Comparison of ENCODE assay signal across 13 cellular contexts in the genomic region with DNA sequence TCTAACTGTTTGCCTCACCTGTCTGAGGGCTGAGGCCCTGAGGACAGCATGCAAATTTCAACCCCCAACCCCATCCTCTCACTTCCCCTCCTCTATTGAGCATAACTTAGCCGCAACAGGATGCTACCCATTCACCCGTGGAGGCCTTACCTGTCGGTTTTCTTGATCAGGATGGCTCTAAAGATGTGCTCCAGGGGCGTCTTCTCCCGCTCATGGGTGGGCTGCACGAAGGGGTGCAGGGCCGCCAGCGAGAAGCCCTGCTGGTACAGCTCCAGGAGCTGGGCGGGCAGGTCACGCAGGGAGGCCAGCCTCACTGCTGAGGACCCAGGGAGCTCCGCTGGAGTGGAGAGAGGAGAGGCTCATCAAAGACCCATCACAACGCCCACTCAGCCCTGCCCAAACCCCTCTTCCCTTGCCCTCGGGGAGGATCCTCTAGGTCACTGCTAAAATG.
DNase-seq lines count a peak whose midpoint lies in the region; ATAC-seq, FAIRE-seq and TF ChIP-seq lines count a peak whose summit lies in the region.
"Had no signal": no experiment of that assay in that cellular context is flagged by ENCODE, and none has a peak within 500 bp of the region (broad histone marks: within the 10 kb centered on the region; RNA-seq: fewer than 3 reads in every experiment).

No MANE protein-coding gene starts in this region.

- H3K4ac ChIP-seq in H1 (replicated peaks; ENCODE audit: insufficient read length, low read depth, low read length), result no peak overlapping the region

- H3K4me1 Mint-ChIP-seq in activated CD4-positive, alpha-beta T cell treated with anti-CD3 and anti-CD28 coated beads for 36 hours, result peaks cover 18% of the 10 kb centered on the region
- peaks cover 29 to 31% of the 10 kb centered on the region in 2 donors for H3K4me1 Mint-ChIP-seq in natural killer cell

- no peak overlapping the region for H4K5ac ChIP-seq in H1 (ENCODE audit: insufficient read length, low read depth, low read length)

- no peak overlapping the region for H2BK5ac ChIP-seq in H1 (ENCODE audit: low read depth, low read length)

- peaks cover 39% of the 10 kb centered on the region for H3K36me3 Mint-ChIP-seq in activated CD4-positive, alpha-beta T cell treated with anti-CD3 and anti-CD28 coated beads for 36 hours (ENCODE audit: low read depth)
- peaks cover 16% of the 10 kb centered on the region for H3K36me3 Mint-ChIP-seq in natural killer cell

- H4K20me1 ChIP-seq in H1 (replicated peaks in 1 of 2; ENCODE audit: control insufficient read depth in 1 of 2, insufficient read depth in 2 of 2, low read length in 2 of 2), result no peaks in the 10 kb centered on the region

- H3K9me3 ChIP-seq in H1 (ENCODE audit: insufficient read depth in 2 of 2, low read depth in 1 of 2, low read length in 1 of 2), result no peaks in the 10 kb centered on the region

- no peak overlapping the region for H3K9ac ChIP-seq in H1 (replicated peaks in 1 of 4; ENCODE audit: extremely low read depth in 1 of 4, low read depth in 3 of 4, low read length in 3 of 4)

- no peak for TF ChIP-seq EP300 in H1 (IDR thresholded peaks at IDR 0.05; ENCODE audit: borderline replicate concordance in 1 of 2, low read depth in 2 of 2, low read length in 2 of 2)

- TF ChIP-seq RAD21 in H1 (IDR thresholded peaks at IDR 0.05 in 1 of 2, conservative IDR thresholded peaks at IDR 0.05 in 1 of 2; ENCODE audit: low read depth in 2 of 2, low read length in 2 of 2), result no peak

- no peak overlapping the region for H3K27ac Mint-ChIP-seq in activated CD4-positive, alpha-beta T cell treated with anti-CD3 and anti-CD28 coated beads for 36 hours
- H3K27ac Mint-ChIP-seq in natural killer cell, result no peak overlapping the region

- H3K79me2 ChIP-seq in H1 (ENCODE audit: control insufficient read depth in 1 of 2, insufficient read depth in 2 of 2, low read length in 2 of 2), result no peaks in the 10 kb centered on the region

- no peaks in the 10 kb centered on the region; a peak in 1 of 7 replicates for H3K4me1 ChIP-seq in H1 (replicated peaks in 1 of 4; ENCODE audit: control insufficient read depth in 3 of 4, insufficient read depth in 4 of 4, low read length in 3 of 4)

- H2AFZ ChIP-seq in H1 (ENCODE audit: low read length), result no peak overlapping the region

- H2BK12ac ChIP-seq in H1 (ENCODE audit: low read depth, low read length), result no peak overlapping the region

- WGBS in H1 (ENCODE audit: extremely low coverage in 1 of 2, insufficient coverage in 1 of 2, insufficient read length in 1 of 2, insufficient replicate concordance in 2 of 2, low coverage in 1 of 2, low lambda C conversion rate in 2 of 2, missing lambda C conversion rate in 1 of 2), 2 experiments, result 88% methylated on average over 13 of the region's 13 CpGs; no CpG with 5 or more reads in 1 of the 2 experiments

- no peak for FAIRE-seq in H1 (lab: Jason Lieb, UNC)

- peak overlapping the region; percentile 57; the same call in 1 of the 2 replicates for H4K8ac ChIP-seq in H1 (ENCODE audit: extremely low read depth, insufficient read depth, low read length)

- H3K18ac ChIP-seq in H1 (ENCODE audit: extremely low read depth, low read length), result no peak overlapping the region

- H3K23ac ChIP-seq in H1 (ENCODE audit: insufficient read length), result no peak overlapping the region

- no peak overlapping the region for H3K4me2 ChIP-seq in H1 (ENCODE audit: insufficient read depth in 1 of 2, low read depth in 2 of 2, low read length in 2 of 2)

- no peaks in the 10 kb centered on the region for H3K79me1 ChIP-seq in H1 (ENCODE audit: low read depth, low read length)

- no peak overlapping the region for H3K56ac ChIP-seq in H1 (replicated peaks; ENCODE audit: insufficient read length, low read depth, low read length)

- CTCF ChIA-PET in H1 (lab: Charles Lee; ENCODE audit: partially characterized antibody), result interaction anchor here (1.6 kb wide), 1 partner anchor 165 kb away, joined by 4 read pairs; no protein-coding TSS in a partner anchor
- CTCF ChIA-PET in activated CD4-positive, alpha-beta T cell treated with anti-CD3 and anti-CD28 coated beads for 36 hours (lab: Charles Lee), result no interaction called here

- no peaks in the 10 kb centered on the region for H3K27me3 Mint-ChIP-seq in activated CD4-positive, alpha-beta T cell treated with anti-CD3 and anti-CD28 coated beads for 36 hours
- H3K27me3 Mint-ChIP-seq in natural killer cell (ENCODE audit: low read depth in 2 of 2), result no peaks in the 10 kb centered on the region

- H3K23me2 ChIP-seq in H1 (ENCODE audit: low read depth, low read length), result no peaks in the 10 kb centered on the region

- TF ChIP-seq CTCF in H1 (IDR thresholded peaks at IDR 0.05; ENCODE audit: control extremely low read depth in 1 of 3, insufficient read depth in 1 of 3, low read depth in 1 of 3, low read length in 3 of 3), result no peak
- TF ChIP-seq CTCF in natural killer cell (IDR thresholded peaks at IDR 0.05), result no peak

- H3K36me3 ChIP-seq in H1 (ENCODE audit: control insufficient read depth in 2 of 4, insufficient read depth in 4 of 4, low read length in 3 of 4), result no peaks in the 10 kb centered on the region

- no peak overlapping the region for H2BK20ac ChIP-seq in H1 (ENCODE audit: low read length)

- no peak for DNase-seq in H1 (ENCODE audit: low read depth in 1 of 2, low spot score in 2 of 2)
- DNase-seq in iPS-NIHi11 (ENCODE audit: low spot score), result no peak
- DNase-seq in activated T-cell treated with anti-CD3 and anti-CD28 coated beads for 4 hours, result no peak
- DNase-seq in activated CD4-positive, alpha-beta T cell treated with anti-CD3 and anti-CD28 coated beads for 36 hours, result no peak
- DNase-seq in natural killer cell, result no peak
- DNase-seq: caudate nucleus, DMS 273 treated with DMSO at 0.1 percent for 48 hours, glutamatergic neuron, NCI-H2107, SW 1271 had no signal

- intact Hi-C loops in activated CD4-positive, alpha-beta T cell treated with anti-CD3 and anti-CD28 coated beads for 36 hours (cut with DNase I, micrococcal nuclease), result no loop called here
- intact Hi-C loops in natural killer cell (cut with micrococcal nuclease), result no loop called here

- no peaks in the 10 kb centered on the region for H3K27me3 ChIP-seq in H1 (replicated peaks in 1 of 4; ENCODE audit: control insufficient read depth in 3 of 4, extremely low read depth in 1 of 4, insufficient read depth in 3 of 4, low read length in 3 of 4)

- no peak overlapping the region for H2BK15ac ChIP-seq in H1 (ENCODE audit: low read length)

- no peak overlapping the region for H2BK120ac ChIP-seq in H1 (replicated peaks; ENCODE audit: low read depth, low read length)

- no peak overlapping the region for H3K4me3 ChIP-seq in H1 (ENCODE audit: extremely low read depth in 1 of 4, insufficient read depth in 2 of 4, low read depth in 3 of 4, low read length in 4 of 4)

- H3K4me3 Mint-ChIP-seq in activated CD4-positive, alpha-beta T cell treated with anti-CD3 and anti-CD28 coated beads for 36 hours, result no peak overlapping the region
- no peak overlapping the region for H3K4me3 Mint-ChIP-seq in natural killer cell

- peak; percentile 81 for ATAC-seq in GM18858 (IDR thresholded peaks at IDR 0.05; ENCODE audit: unreplicated experiment)
- ATAC-seq in GM21526 (IDR thresholded peaks at IDR 0.05; ENCODE audit: low FRiP score, unreplicated experiment), result peak; percentile 91
- ATAC-seq in HG03103 (IDR thresholded peaks at IDR 0.05; ENCODE audit: low read depth, unreplicated experiment), result peak; percentile 80
- ATAC-seq in activated CD4-positive, alpha-beta T cell treated with anti-CD3 and anti-CD28 coated beads for 36 hours, result no peak
- no peak for ATAC-seq in natural killer cell

- no peak overlapping the region for H4K91ac ChIP-seq in H1 (replicated peaks; ENCODE audit: insufficient read length, low read length)

- H3K14ac ChIP-seq in H1 (ENCODE audit: insufficient read length), result no peak overlapping the region

- TF ChIP-seq POLR2A in H1 (IDR thresholded peaks at IDR 0.05; ENCODE audit: control extremely low read depth in 1 of 2, low read depth in 2 of 2, low read length in 2 of 2), result no peak

- POLR2A ChIA-PET in H1 (lab: Charles Lee; ENCODE audit: partially characterized antibody), result no interaction called here
- POLR2A ChIA-PET in activated CD4-positive, alpha-beta T cell treated with anti-CD3 and anti-CD28 coated beads for 36 hours (lab: Charles Lee), result no interaction called here

- H2AK5ac ChIP-seq in H1 (ENCODE audit: low read depth, low read length), result no peak overlapping the region

- H3K27ac ChIP-seq in H1 (ENCODE audit: low read depth, low read length), result no peak overlapping the region

- no peaks in the 10 kb centered on the region for H3K9me3 Mint-ChIP-seq in activated CD4-positive, alpha-beta T cell treated with anti-CD3 and anti-CD28 coated beads for 36 hours (ENCODE audit: low read depth)
- no peaks in the 10 kb centered on the region for H3K9me3 Mint-ChIP-seq in natural killer cell

TF ChIP-seq in H1, 55 proteins besides CTCF, POLR2A, EP300 and RAD21:
- no peak for TF ChIP-seq TCF12 (IDR thresholded peaks at IDR 0.05; ENCODE audit: low read depth, low read length)
- no peak for TF ChIP-seq TAF1 (IDR thresholded peaks at IDR 0.05; ENCODE audit: low read depth, low read length)
- TF ChIP-seq CTBP2 (IDR thresholded peaks at IDR 0.05; ENCODE audit: borderline replicate concordance, insufficient read depth, insufficient read length, low read length), result no peak
- no peak for TF ChIP-seq EGR1 (IDR thresholded peaks at IDR 0.05; ENCODE audit: borderline replicate concordance, low read depth, low read length)
- TF ChIP-seq SIN3A (conservative IDR thresholded peaks at IDR 0.05 in 1 of 2, IDR thresholded peaks at IDR 0.05 in 1 of 2; ENCODE audit: low read depth in 1 of 2, low read length in 2 of 2), result no peak
- TF ChIP-seq KDM4A (IDR thresholded peaks at IDR 0.05; ENCODE audit: low read depth, low read length, severe bottlenecking), result no peak
- TF ChIP-seq CBX5 (IDR thresholded peaks at IDR 0.05; ENCODE audit: low read depth, low read length), result no peak
- no peak for TF ChIP-seq POLR2AphosphoS5 (IDR thresholded peaks at IDR 0.05; ENCODE audit: low read depth, low read length)
- TF ChIP-seq, protein P1, sequence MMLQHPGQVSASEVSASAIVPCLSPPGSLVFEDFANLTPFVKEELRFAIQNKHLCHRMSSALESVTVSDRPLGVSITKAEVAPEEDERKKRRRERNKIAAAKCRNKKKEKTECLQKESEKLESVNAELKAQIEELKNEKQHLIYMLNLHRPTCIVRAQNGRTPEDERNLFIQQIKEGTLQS (IDR thresholded peaks at IDR 0.05; ENCODE audit: insufficient read depth, low read depth, low read length), result no peak
- no peak for TF ChIP-seq POU5F1 (IDR thresholded peaks at IDR 0.05; ENCODE audit: low read depth, low read length)
- TF ChIP-seq, protein P2, sequence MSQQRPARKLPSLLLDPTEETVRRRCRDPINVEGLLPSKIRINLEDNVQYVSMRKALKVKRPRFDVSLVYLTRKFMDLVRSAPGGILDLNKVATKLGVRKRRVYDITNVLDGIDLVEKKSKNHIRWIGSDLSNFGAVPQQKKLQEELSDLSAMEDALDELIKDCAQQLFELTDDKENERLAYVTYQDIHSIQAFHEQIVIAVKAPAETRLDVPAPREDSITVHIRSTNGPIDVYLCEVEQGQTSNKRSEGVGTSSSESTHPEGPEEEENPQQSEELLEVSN (IDR thresholded peaks at IDR 0.05), result no peak
- TF ChIP-seq RBBP5 (IDR thresholded peaks at IDR 0.05; ENCODE audit: borderline replicate concordance, low read depth, low read length), result no peak

Comparison
In these comparisons a context has a peak if more than half of its experiments do, and no peak if none do; other contexts are left out.
1. ATAC-seq: peak in GM18858 (single experiment), GM21526 (single experiment) and HG03103 (single experiment); none in activated CD4-positive, alpha-beta T cell treated with anti-CD3 and anti-CD28 coated beads for 36 hours (single experiment) and natural killer cell (0 of 3).